In genomic region chr4:83962492-83962891, GRCh38 we compare ENCODE assay signal across 34 cellular contexts.
"Had no signal": no experiment of that assay in that cellular context is flagged by ENCODE, and none has a peak within 500 bp of the region (broad histone marks: within the 10 kb centered on the region; RNA-seq: fewer than 3 reads in every experiment).

No MANE protein-coding gene starts in this region.

- H3K4me2 ChIP-seq: SK-N-SH had no signal

- H3K27me3 ChIP-seq: adrenal gland, body of pancreas, breast epithelium, Peyer's patch, SJSA1 had no signal

- H3K9me2 ChIP-seq: SK-N-SH had no signal

- DNase-seq: activated B cell treated with CpG ODN at 0.5 μM for 24 hours; activated CD4-positive, alpha-beta memory T cell treated with anti-CD3 and anti-CD28 coated beads for 36 hours; activated CD4-positive, alpha-beta T cell treated with anti-CD3 and anti-CD28 coated beads for 4 hours; activated CD4-positive, alpha-beta T cell treated with anti-CD3 and anti-CD28 coated beads, Interleukin-2, amount 50 U/mL, for 1 hour; activated CD4-positive, CD25-positive, alpha-beta regulatory T cell treated with anti-CD3 and anti-CD28 coated beads, Interleukin-2, amount 50 U/mL, for 72 hours; activated CD8-positive, alpha-beta memory T cell treated with anti-CD3 and anti-CD28 coated beads, Interleukin-2, amount 50 U/mL, for 4 hours; activated gamma-delta T cell treated with Interleukin-2 at 50 U/mL for 16 hours; activated naive CD4-positive, alpha-beta T cell treated with anti-CD3 and anti-CD28 coated beads for 36 hours; activated T-cell treated with anti-CD3 and anti-CD28 coated beads for 4 hours; activated T-cell treated with anti-CD3 and anti-CD28 coated beads, Interleukin-2, amount 50 U/mL, for 4 hours; adrenal gland; body of pancreas; caudate nucleus; cerebellar nuclear complex; NCI-H1105; NCI-H1417 treated with DMSO at 0.1 percent for 48 hours; NCI-H187 treated with DMSO at 0.1 percent for 48 hours; NCI-H2081; NCI-H2171; NCI-H510A; NCI-H526; NK-92 treated with Interleukin-12 subunit alpha and Interleukin-12 subunit beta, amount 100 ng/mL, for 24 hours; PC-3; Peyer's patch; RPMI8226; SHP77 treated with DMSO at 0.1 percent for 48 hours; SK-N-SH; T-cell; T-helper 17 cell had no signal

- H3K36me3 Mint-ChIP-seq: activated CD4-positive, alpha-beta memory T cell treated with anti-CD3 and anti-CD28 coated beads for 36 hours; T-cell had no signal

- H3K9me3 Mint-ChIP-seq: activated T-cell treated with anti-CD3 and anti-CD28 coated beads, Interleukin-2, amount 50 U/mL, for 4 hours had no signal

- H3K4me1 Mint-ChIP-seq: activated B cell treated with CpG ODN at 0.5 μM for 24 hours, T-cell, T-helper 17 cell had no signal

- H3K4me3 ChIP-seq: adrenal gland, body of pancreas, breast epithelium, Peyer's patch, SJSA1 had no signal

- H3K36me3 ChIP-seq: adrenal gland, breast epithelium, Peyer's patch, SJSA1 had no signal

- H3K9me3 ChIP-seq: adrenal gland, body of pancreas, Peyer's patch, SJSA1, SK-N-SH had no signal

- H3K27ac Mint-ChIP-seq: activated B cell treated with CpG ODN at 0.5 μM for 24 hours; activated CD4-positive, alpha-beta memory T cell treated with anti-CD3 and anti-CD28 coated beads for 36 hours; activated naive CD4-positive, alpha-beta T cell treated with anti-CD3 and anti-CD28 coated beads for 36 hours; activated naive CD4-positive, alpha-beta T cell treated with anti-CD3 and anti-CD28 coated beads, Interleukin-2, amount 50 U/mL, for 72 hours; activated T-helper 1 cell treated with anti-CD3 and anti-CD28 coated beads, Interleukin-12 subunit alpha, Interleukin-12 subunit beta, Interleukin-2, Interleukin-4 antibody, amounts not matched to agents 30 ng/mL and 10 ng/mL and 1 ng/mL, durations not matched to agents 14 hours and 24 hours and 36 hours; T-cell; T-helper 17 cell had no signal

- ATAC-seq: activated naive CD4-positive, alpha-beta T cell treated with anti-CD3 and anti-CD28 coated beads, Interleukin-2, amount 50 U/mL, for 72 hours; activated T-cell treated with anti-CD3 and anti-CD28 coated beads, Interleukin-2, amount 50 U/mL, for 4 hours; body of pancreas; PC-3; T-cell; T-helper 17 cell had no signal

- H3K4me1 ChIP-seq: adrenal gland, body of pancreas, breast epithelium, Peyer's patch, SJSA1 had no signal

- H3K27me3 Mint-ChIP-seq: activated B cell treated with CpG ODN at 0.5 μM for 24 hours; activated CD4-positive, alpha-beta memory T cell treated with anti-CD3 and anti-CD28 coated beads for 36 hours; T-cell; T-helper 17 cell had no signal

- H3K27ac ChIP-seq: adrenal gland, body of pancreas, breast epithelium, Peyer's patch, SJSA1, VCaP had no signal

- H3K9ac ChIP-seq: SK-N-SH had no signal

- H3K4me3 Mint-ChIP-seq: activated B cell treated with CpG ODN at 0.5 μM for 24 hours; activated CD4-positive, alpha-beta memory T cell treated with anti-CD3 and anti-CD28 coated beads for 36 hours; activated naive CD4-positive, alpha-beta T cell treated with anti-CD3 and anti-CD28 coated beads for 36 hours; activated T-cell treated with anti-CD3 and anti-CD28 coated beads, Interleukin-2, amount 50 U/mL, for 4 hours; activated T-helper 1 cell treated with anti-CD3 and anti-CD28 coated beads, Interleukin-12 subunit alpha, Interleukin-12 subunit beta, Interleukin-2, Interleukin-4 antibody, amounts not matched to agents 30 ng/mL and 10 ng/mL and 1 ng/mL, durations not matched to agents 14 hours and 24 hours and 36 hours; T-cell; T-helper 17 cell had no signal
